Comparison of ENCODE assay signal across 18 cellular contexts in genomic region chr3:149506965-149507364, GRCh38. TPM values are rescaled to one million over a fixed set of nuclear protein-coding genes. Genes with fewer than 3 reads are reported as not detected.
A peak's percentile ranks its signal among the peaks of the same experiment; 100 is the strongest.
DNase-seq lines count a peak whose midpoint lies in the region; ATAC-seq and TF ChIP-seq lines count a peak whose summit lies in the region.
"Had no signal": no experiment of that assay in that cellular context is flagged by ENCODE, and none has a peak within 500 bp of the region (broad histone marks: within the 10 kb centered on the region; RNA-seq: fewer than 3 reads in every experiment).

No MANE protein-coding gene starts in this region.

- peaks cover 9 to 29% of the 10 kb centered on the region in 2 donors for H3K27me3 Mint-ChIP-seq in natural killer cell (ENCODE audit: low read depth in 2 of 2)

- H3K36me3 ChIP-seq in KMS-11 (ENCODE audit: insufficient read depth) (no peaks in the 10 kb centered on the region), tibial artery (no peaks in the 10 kb centered on the region)
- H3K36me3 ChIP-seq: BE2C, pancreas, tibial nerve had no signal

- in situ Hi-C loops in astrocyte of the spinal cord (cut with HindIII; ENCODE audit: low sequenced_read_pairs), result loop anchor here (25.0 kb wide), 1 partner anchor 255 kb away; the partner anchor contains the start of gene COMMD2

- H4K20me1 ChIP-seq in KMS-11 (ENCODE audit: insufficient read depth), result no peaks in the 10 kb centered on the region

- no peaks in the 10 kb centered on the region for H3K79me2 ChIP-seq in KMS-11 (ENCODE audit: insufficient read depth, low read depth)

- no peak overlapping the region for H3K27ac ChIP-seq in KMS-11
- peak overlapping the region; percentile 69 to 77 for H3K27ac ChIP-seq in tibial artery
- H3K27ac ChIP-seq: pancreas had no signal

- H3K4me3 ChIP-seq in KMS-11 (IDR thresholded peaks at IDR 0.05; ENCODE audit: insufficient read depth, low read depth, low read length), result no peak overlapping the region
- H3K4me3 ChIP-seq in astrocyte of the spinal cord (ENCODE audit: low read depth, low read length), result no peak overlapping the region
- peak overlapping the region in 1 of 2 donors; percentile 9 for H3K4me3 ChIP-seq in tibial artery
- H3K4me3 ChIP-seq: pancreas had no signal

- H3K27me3 ChIP-seq in KMS-11 (ENCODE audit: insufficient read depth, low read depth) (no peaks in the 10 kb centered on the region), tibial artery (no peaks in the 10 kb centered on the region)
- H3K27me3 ChIP-seq: BE2C, pancreas, tibial nerve had no signal

- H3K27ac Mint-ChIP-seq in natural killer cell, result peak overlapping the region; percentile 9 to 74
- H3K27ac Mint-ChIP-seq: activated T-helper 2 cell treated with anti-CD3 and anti-CD28 coated beads, Interferon-gamma antibody, Interleukin-2, Interleukin-4, amounts not matched to agents 10 μg/mL and 5 μg/mL and 100 μg/mL, durations not matched to agents 14 hours and 24 hours and 36 hours; T-cell had no signal

- H3K9ac ChIP-seq in KMS-11, result no peak overlapping the region

- peaks cover 20 to 23% of the 10 kb centered on the region in 2 donors for H3K4me1 Mint-ChIP-seq in natural killer cell

- H3K9me3 Mint-ChIP-seq in natural killer cell, result no peaks in the 10 kb centered on the region
- H3K9me3 Mint-ChIP-seq: activated T-helper 2 cell treated with anti-CD3 and anti-CD28 coated beads, Interferon-gamma antibody, Interleukin-2, Interleukin-4, amounts not matched to agents 10 μg/mL and 5 μg/mL and 100 μg/mL, durations not matched to agents 14 hours and 24 hours and 36 hours; T-cell had no signal

- no peaks in the 10 kb centered on the region for H3K9me3 ChIP-seq in tibial artery
- H3K9me3 ChIP-seq: BE2C, pancreas, tibial nerve had no signal

- peak overlapping the region; percentile 60; the same call in 1 of the 2 replicates for H2AFZ ChIP-seq in KMS-11 (ENCODE audit: low read depth)

- intact Hi-C loops in natural killer cell (cut with micrococcal nuclease) (no loop called here), tibial artery (cut with DNase I; ENCODE audit: low total_unique reads) (no loop called here)

- TF ChIP-seq CTCF in KMS-11 (conservative IDR thresholded peaks at IDR 0.05; ENCODE audit: low read depth, low read length) (no peak), astrocyte of the spinal cord (IDR thresholded peaks at IDR 0.05; ENCODE audit: low read depth, low read length) (no peak), natural killer cell (IDR thresholded peaks at IDR 0.05) (no peak), tibial artery (IDR thresholded peaks at IDR 0.05) (no peak)

- ATAC-seq in natural killer cell (no peak), HG03039 (IDR thresholded peaks at IDR 0.05; ENCODE audit: unreplicated experiment) (no peak)
- ATAC-seq: left colon, T-cell had no signal

- no peak overlapping the region for H3K4me3 Mint-ChIP-seq in natural killer cell
- H3K4me3 Mint-ChIP-seq: T-cell had no signal

- DNase-seq in astrocyte of the spinal cord (ENCODE audit: low read depth, low spot score), result peak; percentile 33
- no peak for DNase-seq in natural killer cell
- no peak for DNase-seq in tibial artery
- no peak for DNase-seq in activated CD4-positive, alpha-beta T cell treated with anti-CD3 and anti-CD28 coated beads for 4 hours
- no peak for DNase-seq in medulla oblongata (ENCODE audit: extremely low spot score)
- no peak for DNase-seq in iPS-NIHi7 (ENCODE audit: extremely low spot score)
- DNase-seq: BE2C, DMS 273 treated with DMSO at 0.1 percent for 48 hours, GOT3, left colon, NCI-H146, pancreas, T-cell had no signal

- no peak overlapping the region for H3K4me2 ChIP-seq in KMS-11

- H3K4me1 ChIP-seq in KMS-11 (ENCODE audit: low read depth, poor library complexity, severe bottlenecking) (peaks cover 19% of the 10 kb centered on the region), tibial artery (peaks cover 0 to 32% (median 26%) of the 10 kb centered on the region in 4 donors)
- H3K4me1 ChIP-seq: BE2C, pancreas had no signal

- H3K36me3 Mint-ChIP-seq in natural killer cell, result no peaks in the 10 kb centered on the region
- H3K36me3 Mint-ChIP-seq: T-cell had no signal

RNA-seq across cellular contexts. Expression of gene TM4SF4, which starts 32.5 kb away (rescaled TPM):
- not detected for total RNA-seq in natural killer cell
- total RNA-seq: activated CD8-positive, alpha-beta memory T cell treated with anti-CD3 and anti-CD28 coated beads for 36 hours; activated T-helper 2 cell treated with anti-CD3 and anti-CD28 coated beads, Interferon-gamma antibody, Interleukin-2, Interleukin-4, amounts not matched to agents 10 μg/mL and 5 μg/mL and 100 μg/mL, durations not matched to agents 14 hours and 24 hours and 36 hours; tibial nerve had no signal
